In the genomic region with DNA sequence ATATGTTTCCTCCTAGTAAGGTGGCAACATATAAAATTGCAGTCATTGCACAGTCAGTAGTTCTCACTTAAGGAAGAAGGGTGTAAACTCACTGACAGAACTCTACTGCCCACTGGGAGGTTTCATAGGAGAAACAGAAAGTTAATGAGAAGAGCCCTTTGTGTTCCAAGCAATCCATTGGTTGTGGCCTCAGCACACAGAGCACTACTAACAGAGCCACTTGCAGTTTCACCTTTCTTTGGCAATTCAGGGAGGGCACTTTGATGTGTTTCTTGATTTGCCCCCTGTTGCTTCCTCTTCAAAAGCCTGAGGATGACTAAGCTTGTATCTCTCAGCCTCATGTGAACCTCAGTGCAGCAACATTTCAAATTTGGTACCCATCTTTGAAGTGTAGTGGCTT, we compare ENCODE assay signal across 2 cellular contexts.
TF ChIP-seq lines count a peak whose summit lies in the region.

No MANE protein-coding gene starts in this region.

TF ChIP-seq in GM23338, 12 proteins besides CTCF, POLR2A, EP300 and RAD21 (continued from another document):
- TF ChIP-seq EZH2 (IDR thresholded peaks at IDR 0.05; ENCODE audit: low read depth, unreplicated experiment) (no peak), CREB1 (CRISPR knock-in tag; IDR thresholded peaks at IDR 0.05; ENCODE audit: low read depth) (no peak)
- TF ChIP-seq, protein P1, sequence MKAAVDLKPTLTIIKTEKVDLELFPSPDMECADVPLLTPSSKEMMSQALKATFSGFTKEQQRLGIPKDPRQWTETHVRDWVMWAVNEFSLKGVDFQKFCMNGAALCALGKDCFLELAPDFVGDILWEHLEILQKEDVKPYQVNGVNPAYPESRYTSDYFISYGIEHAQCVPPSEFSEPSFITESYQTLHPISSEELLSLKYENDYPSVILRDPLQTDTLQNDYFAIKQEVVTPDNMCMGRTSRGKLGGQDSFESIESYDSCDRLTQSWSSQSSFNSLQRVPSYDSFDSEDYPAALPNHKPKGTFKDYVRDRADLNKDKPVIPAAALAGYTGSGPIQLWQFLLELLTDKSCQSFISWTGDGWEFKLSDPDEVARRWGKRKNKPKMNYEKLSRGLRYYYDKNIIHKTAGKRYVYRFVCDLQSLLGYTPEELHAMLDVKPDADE (IDR thresholded peaks at IDR 0.05): no peak
- TF ChIP-seq, protein P2, sequence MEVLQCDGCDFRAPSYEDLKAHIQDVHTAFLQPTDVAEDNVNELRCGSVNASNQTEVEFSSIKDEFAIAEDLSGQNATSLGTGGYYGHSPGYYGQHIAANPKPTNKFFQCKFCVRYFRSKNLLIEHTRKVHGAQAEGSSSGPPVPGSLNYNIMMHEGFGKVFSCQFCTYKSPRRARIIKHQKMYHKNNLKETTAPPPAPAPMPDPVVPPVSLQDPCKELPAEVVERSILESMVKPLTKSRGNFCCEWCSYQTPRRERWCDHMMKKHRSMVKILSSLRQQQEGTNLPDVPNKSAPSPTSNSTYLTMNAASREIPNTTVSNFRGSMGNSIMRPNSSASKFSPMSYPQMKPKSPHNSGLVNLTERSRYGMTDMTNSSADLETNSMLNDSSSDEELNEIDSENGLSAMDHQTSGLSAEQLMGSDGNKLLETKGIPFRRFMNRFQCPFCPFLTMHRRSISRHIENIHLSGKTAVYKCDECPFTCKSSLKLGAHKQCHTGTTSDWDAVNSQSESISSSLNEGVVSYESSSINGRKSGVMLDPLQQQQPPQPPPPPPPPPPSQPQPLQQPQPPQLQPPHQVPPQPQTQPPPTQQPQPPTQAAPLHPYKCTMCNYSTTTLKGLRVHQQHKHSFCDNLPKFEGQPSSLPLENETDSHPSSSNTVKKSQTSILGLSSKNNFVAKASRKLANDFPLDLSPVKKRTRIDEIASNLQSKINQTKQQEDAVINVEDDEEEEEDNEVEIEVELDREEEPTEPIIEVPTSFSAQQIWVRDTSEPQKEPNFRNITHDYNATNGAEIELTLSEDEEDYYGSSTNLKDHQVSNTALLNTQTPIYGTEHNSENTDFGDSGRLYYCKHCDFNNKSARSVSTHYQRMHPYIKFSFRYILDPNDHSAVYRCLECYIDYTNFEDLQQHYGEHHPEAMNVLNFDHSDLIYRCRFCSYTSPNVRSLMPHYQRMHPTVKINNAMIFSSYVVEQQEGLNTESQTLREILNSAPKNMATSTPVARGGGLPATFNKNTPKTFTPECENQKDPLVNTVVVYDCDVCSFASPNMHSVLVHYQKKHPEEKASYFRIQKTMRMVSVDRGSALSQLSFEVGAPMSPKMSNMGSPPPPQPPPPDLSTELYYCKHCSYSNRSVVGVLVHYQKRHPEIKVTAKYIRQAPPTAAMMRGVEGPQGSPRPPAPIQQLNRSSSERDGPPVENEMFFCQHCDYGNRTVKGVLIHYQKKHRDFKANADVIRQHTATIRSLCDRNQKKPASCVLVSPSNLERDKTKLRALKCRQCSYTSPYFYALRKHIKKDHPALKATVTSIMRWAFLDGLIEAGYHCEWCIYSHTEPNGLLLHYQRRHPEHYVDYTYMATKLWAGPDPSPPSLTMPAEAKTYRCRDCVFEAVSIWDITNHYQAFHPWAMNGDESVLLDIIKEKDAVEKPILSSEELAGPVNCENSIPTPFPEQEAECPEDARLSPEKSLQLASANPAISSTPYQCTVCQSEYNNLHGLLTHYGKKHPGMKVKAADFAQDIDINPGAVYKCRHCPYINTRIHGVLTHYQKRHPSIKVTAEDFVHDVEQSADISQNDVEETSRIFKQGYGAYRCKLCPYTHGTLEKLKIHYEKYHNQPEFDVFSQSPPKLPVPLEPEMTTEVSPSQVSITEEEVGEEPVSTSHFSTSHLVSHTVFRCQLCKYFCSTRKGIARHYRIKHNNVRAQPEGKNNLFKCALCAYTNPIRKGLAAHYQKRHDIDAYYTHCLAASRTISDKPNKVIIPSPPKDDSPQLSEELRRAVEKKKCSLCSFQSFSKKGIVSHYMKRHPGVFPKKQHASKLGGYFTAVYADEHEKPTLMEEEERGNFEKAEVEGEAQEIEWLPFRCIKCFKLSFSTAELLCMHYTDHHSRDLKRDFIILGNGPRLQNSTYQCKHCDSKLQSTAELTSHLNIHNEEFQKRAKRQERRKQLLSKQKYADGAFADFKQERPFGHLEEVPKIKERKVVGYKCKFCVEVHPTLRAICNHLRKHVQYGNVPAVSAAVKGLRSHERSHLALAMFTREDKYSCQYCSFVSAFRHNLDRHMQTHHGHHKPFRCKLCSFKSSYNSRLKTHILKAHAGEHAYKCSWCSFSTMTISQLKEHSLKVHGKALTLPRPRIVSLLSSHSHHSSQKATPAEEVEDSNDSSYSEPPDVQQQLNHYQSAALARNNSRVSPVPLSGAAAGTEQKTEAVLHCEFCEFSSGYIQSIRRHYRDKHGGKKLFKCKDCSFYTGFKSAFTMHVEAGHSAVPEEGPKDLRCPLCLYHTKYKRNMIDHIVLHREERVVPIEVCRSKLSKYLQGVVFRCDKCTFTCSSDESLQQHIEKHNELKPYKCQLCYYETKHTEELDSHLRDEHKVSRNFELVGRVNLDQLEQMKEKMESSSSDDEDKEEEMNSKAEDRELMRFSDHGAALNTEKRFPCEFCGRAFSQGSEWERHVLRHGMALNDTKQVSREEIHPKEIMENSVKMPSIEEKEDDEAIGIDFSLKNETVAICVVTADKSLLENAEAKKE (CRISPR knock-in tag; IDR thresholded peaks at IDR 0.05): no peak

TF ChIP-seq in H1, 55 proteins besides CTCF, POLR2A, EP300 and RAD21 (continued from another document):
- TF ChIP-seq TEAD4 (IDR thresholded peaks at IDR 0.05; ENCODE audit: low read depth, low read length) (no peak), NANOG (IDR thresholded peaks at IDR 0.05; ENCODE audit: insufficient read depth, low read depth, low read length, poor library complexity, severe bottlenecking) (no peak), CEBPB (IDR thresholded peaks at IDR 0.05; ENCODE audit: low read depth, low read length) (no peak), TAF1 (IDR thresholded peaks at IDR 0.05; ENCODE audit: low read depth, low read length) (no peak), SUZ12 (IDR thresholded peaks at IDR 0.05; ENCODE audit: low read length) (no peak)
